ENCODE assay signal across 15 cellular contexts in genomic region chr2:149768320-149768799, GRCh38.
DNase-seq lines count a peak whose midpoint lies in the region; ATAC-seq and TF ChIP-seq lines count a peak whose summit lies in the region.
"Had no signal": no experiment of that assay in that cellular context is flagged by ENCODE, and none has a peak within 500 bp of the region (broad histone marks: within the 10 kb centered on the region; RNA-seq: fewer than 3 reads in every experiment).

No MANE protein-coding gene starts in this region.

- peaks cover 0 to 7% of the 10 kb centered on the region in 2 donors for H3K4me1 ChIP-seq in breast epithelium
- no peaks in the 10 kb centered on the region for H3K4me1 ChIP-seq in spleen
- H3K4me1 ChIP-seq: HAP-1, testis had no signal

- H3K27me3 ChIP-seq in breast epithelium, result no peaks in the 10 kb centered on the region
- no peaks in the 10 kb centered on the region for H3K27me3 ChIP-seq in spleen (replicated peaks in 1 of 7)
- H3K27me3 ChIP-seq: ovary, testis had no signal

- H3K4me1 Mint-ChIP-seq in nephron progenitor cell, result peaks cover 19% of the 10 kb centered on the region
- H3K4me1 Mint-ChIP-seq: activated CD4-positive, alpha-beta T cell treated with anti-CD3 and anti-CD28 coated beads, Interleukin-2, amount 10 ng/mL, durations not matched to agents 24 days and 14 days; activated naive CD8-positive, alpha-beta T cell treated with anti-CD3 and anti-CD28 coated beads, Interleukin-2, amount 10 ng/mL, durations not matched to agents 7 days and 5 days had no signal

- H3K4me3 ChIP-seq in breast epithelium (no peak overlapping the region), spleen (no peak overlapping the region)
- H3K4me3 ChIP-seq: HAP-1, ovary, testis had no signal

- DNase-seq in DMS79 (lab: John Stamatoyannopoulos, UW), result peak; percentile 42
- DNase-seq in NCI-H1436 (lab: John Stamatoyannopoulos, UW), result peak; percentile 62
- DNase-seq in breast epithelium (ENCODE audit: low spot score in 2 of 2), result no peak
- no peak for DNase-seq in nephron progenitor cell
- DNase-seq in spleen, result no peak
- no peak for DNase-seq in NCI-H2196 treated with DMSO at 0.1 percent for 48 hours (lab: John Stamatoyannopoulos, UW; ENCODE audit: unreplicated experiment)
- DNase-seq in activated naive CD4-positive, alpha-beta T cell treated with Interleukin-2 at 50 U/mL for 16 hours, result no peak
- DNase-seq: activated CD4-positive, alpha-beta T cell treated with anti-CD3 and anti-CD28 coated beads, Interleukin-2, amount 10 ng/mL, durations not matched to agents 24 days and 14 days; activated naive CD8-positive, alpha-beta T cell treated with anti-CD3 and anti-CD28 coated beads, Interleukin-2, amount 10 ng/mL, durations not matched to agents 7 days and 5 days; endodermal cell; ovary; SIG-M5 had no signal

- no peak for ATAC-seq in GM18873 (IDR thresholded peaks at IDR 0.05; ENCODE audit: low FRiP score, unreplicated experiment)

- 35 to 58% (median 46%) methylated on average over 1 of the region's 1 CpG for WGBS in spleen, 5 donors

- no peak for TF ChIP-seq POLR2A in breast epithelium (IDR thresholded peaks at IDR 0.05)
- no peak for TF ChIP-seq POLR2A in spleen (IDR thresholded peaks at IDR 0.05)

- H3K27me3 Mint-ChIP-seq in nephron progenitor cell (ENCODE audit: low read depth, poor library complexity), result no peaks in the 10 kb centered on the region
- H3K27me3 Mint-ChIP-seq: activated CD4-positive, alpha-beta T cell treated with anti-CD3 and anti-CD28 coated beads, Interleukin-2, amount 10 ng/mL, durations not matched to agents 24 days and 14 days; activated naive CD8-positive, alpha-beta T cell treated with anti-CD3 and anti-CD28 coated beads, Interleukin-2, amount 10 ng/mL, durations not matched to agents 7 days and 5 days had no signal

- no peaks in the 10 kb centered on the region for H3K36me3 Mint-ChIP-seq in nephron progenitor cell (ENCODE audit: low read depth)
- H3K36me3 Mint-ChIP-seq: activated naive CD8-positive, alpha-beta T cell treated with anti-CD3 and anti-CD28 coated beads, Interleukin-2, amount 10 ng/mL, durations not matched to agents 7 days and 5 days had no signal

- H3K9me3 Mint-ChIP-seq in nephron progenitor cell, result no peaks in the 10 kb centered on the region
- H3K9me3 Mint-ChIP-seq: activated CD4-positive, alpha-beta T cell treated with anti-CD3 and anti-CD28 coated beads, Interleukin-2, amount 10 ng/mL, durations not matched to agents 24 days and 14 days; activated naive CD8-positive, alpha-beta T cell treated with anti-CD3 and anti-CD28 coated beads, Interleukin-2, amount 10 ng/mL, durations not matched to agents 7 days and 5 days; endodermal cell had no signal

- H3K36me3 ChIP-seq in breast epithelium, result no peaks in the 10 kb centered on the region
- no peaks in the 10 kb centered on the region for H3K36me3 ChIP-seq in spleen
- H3K36me3 ChIP-seq: HAP-1, ovary had no signal

- intact Hi-C loops in breast epithelium (cut with DNase I; ENCODE audit: low total_unique reads) (no loop called here), spleen (cut with DNase I; ENCODE audit: low total_unique reads) (no loop called here)

- H3K4me3 Mint-ChIP-seq in nephron progenitor cell, result no peak overlapping the region
- H3K4me3 Mint-ChIP-seq: activated CD4-positive, alpha-beta T cell treated with anti-CD3 and anti-CD28 coated beads, Interleukin-2, amount 10 ng/mL, durations not matched to agents 24 days and 14 days; activated naive CD8-positive, alpha-beta T cell treated with anti-CD3 and anti-CD28 coated beads, Interleukin-2, amount 10 ng/mL, durations not matched to agents 7 days and 5 days; endodermal cell had no signal

- TF ChIP-seq CTCF in breast epithelium (IDR thresholded peaks at IDR 0.05), result no peak
- TF ChIP-seq CTCF in nephron progenitor cell (IDR thresholded peaks at IDR 0.05), result no peak
- TF ChIP-seq CTCF in spleen (IDR thresholded peaks at IDR 0.05 in 8 of 11, conservative IDR thresholded peaks at IDR 0.05 in 3 of 11), result no peak

- peak overlapping the region; percentile 79 for H3K27ac Mint-ChIP-seq in nephron progenitor cell
- H3K27ac Mint-ChIP-seq: activated CD4-positive, alpha-beta T cell treated with anti-CD3 and anti-CD28 coated beads, Interleukin-2, amount 10 ng/mL, durations not matched to agents 24 days and 14 days; activated naive CD8-positive, alpha-beta T cell treated with anti-CD3 and anti-CD28 coated beads, Interleukin-2, amount 10 ng/mL, durations not matched to agents 7 days and 5 days; endodermal cell had no signal

- no peaks in the 10 kb centered on the region for H3K9me3 ChIP-seq in breast epithelium
- H3K9me3 ChIP-seq in spleen, result no peaks in the 10 kb centered on the region
- H3K9me3 ChIP-seq: HAP-1, ovary, testis had no signal

- H3K27ac ChIP-seq in breast epithelium (peak overlapping the region; percentile 14 to 23), spleen (peak overlapping the region in 1 of 8 donors; percentile 20)
- H3K27ac ChIP-seq: ovary, testis had no signal

Comparison
In these comparisons a context has a peak if more than half of its experiments do, and no peak if none do; other contexts are left out.
1. DNase-seq: peak in DMS79 (single experiment) and NCI-H1436 (single experiment); none in breast epithelium (0 of 2), nephron progenitor cell (single experiment), spleen (single experiment), NCI-H2196 treated with DMSO at 0.1 percent for 48 hours (single experiment) and activated naive CD4-positive, alpha-beta T cell treated with Interleukin-2 at 50 U/mL for 16 hours (single experiment).